Comparison of ENCODE assay signal across 8 cellular contexts in genomic region chr3:183285828-183286457, GRCh38. TPM values are rescaled to one million over a fixed set of nuclear protein-coding genes. Genes with fewer than 3 reads are reported as not detected.
DNase-seq lines count a peak whose midpoint lies in the region; ATAC-seq and FAIRE-seq lines count a peak whose summit lies in the region.

No MANE protein-coding gene starts in this region.

- no peaks in the 10 kb centered on the region for H3K36me3 ChIP-seq in SJCRH30

- H3K4me1 ChIP-seq in SJCRH30: peaks cover 28% of the 10 kb centered on the region

- H3K36me3 Mint-ChIP-seq in activated naive CD4-positive, alpha-beta T cell treated with anti-CD3 and anti-CD28 coated beads for 36 hours (ENCODE audit: low read depth): peaks cover 3% of the 10 kb centered on the region

- peak overlapping the region; percentile 73 for H3K27ac ChIP-seq in SJCRH30

- H3K27me3 Mint-ChIP-seq in activated naive CD4-positive, alpha-beta T cell treated with anti-CD3 and anti-CD28 coated beads for 36 hours (ENCODE audit: low read depth): no peaks in the 10 kb centered on the region

- peaks cover 40% of the 10 kb centered on the region for H3K4me1 Mint-ChIP-seq in activated naive CD4-positive, alpha-beta T cell treated with anti-CD3 and anti-CD28 coated beads for 36 hours (ENCODE audit: low read depth)

- DNase-seq in D341Med (ENCODE audit: low spot score): peak; percentile 37
- DNase-seq in HTR-8/SVneo (ENCODE audit: insufficient read length, low spot score): peak; percentile 97
- peak; percentile 90 to 93 for DNase-seq in SJCRH30
- peak; percentile 98 for DNase-seq in activated naive CD4-positive, alpha-beta T cell treated with anti-CD3 and anti-CD28 coated beads for 36 hours
- DNase-seq in glomerular endothelial cell (ENCODE audit: extremely low read depth, low read depth, low spot score): peak; percentile 93
- peak; percentile 46 for DNase-seq in putamen (ENCODE audit: low spot score)
- DNase-seq in urothelium cell line (ENCODE audit: low spot score): peak; percentile 95

- FAIRE-seq in HTR-8/SVneo (lab: Jason Lieb, UNC) (peak; percentile 89), urothelium cell line (lab: Jason Lieb, UNC) (no peak)

- H3K4me3 ChIP-seq in SJCRH30: peak overlapping the region; percentile 23

- H3K4me3 Mint-ChIP-seq in activated naive CD4-positive, alpha-beta T cell treated with anti-CD3 and anti-CD28 coated beads for 36 hours: peak overlapping the region; percentile 67

- ATAC-seq in GM21390 (IDR thresholded peaks at IDR 0.05; ENCODE audit: unreplicated experiment): peak; percentile 97

- H3K9me3 ChIP-seq in SJCRH30 (replicated peaks): no peaks in the 10 kb centered on the region

- CTCF ChIA-PET in activated naive CD4-positive, alpha-beta T cell treated with anti-CD3 and anti-CD28 coated beads for 36 hours (lab: Charles Lee): interaction anchor here (0.6 to 2.4 kb wide), 16 partner anchors 11 to 103 kb away, joined by 3 to 10 read pairs (median 4); no protein-coding TSS in a partner anchor

- peak overlapping the region; percentile 97 for H3K27ac Mint-ChIP-seq in activated naive CD4-positive, alpha-beta T cell treated with anti-CD3 and anti-CD28 coated beads for 36 hours

- intact Hi-C loops in activated naive CD4-positive, alpha-beta T cell treated with anti-CD3 and anti-CD28 coated beads for 36 hours (cut with micrococcal nuclease): loop anchor here (1.0 to 2.0 kb wide), 18 partner anchors 20 to 497 kb away; partner anchors contain the start of genes B3GNT5, KLHL6 and MCCC1

- H3K9me3 Mint-ChIP-seq in activated naive CD4-positive, alpha-beta T cell treated with anti-CD3 and anti-CD28 coated beads for 36 hours: no peaks in the 10 kb centered on the region

- no peaks in the 10 kb centered on the region for H3K27me3 ChIP-seq in SJCRH30

RNA-seq across cellular contexts. Expression of gene B3GNT5, which starts 32.9 kb away (rescaled TPM):
- 16.5 and 19.7 TPM in 2 replicates for total RNA-seq in SJCRH30 (2014; rRNA removed; shearing (Covaris generic))
- 10 to 100 TPM; 15.0 to 18.8 TPM for total RNA-seq in activated naive CD4-positive, alpha-beta T cell treated with anti-CD3 and anti-CD28 coated beads for 36 hours
- 50.9 and 51.6 TPM in 2 replicates for total RNA-seq in glomerular endothelial cell

Comparison
In these comparisons a context has a peak if more than half of its experiments do, and no peak if none do; other contexts are left out.
1. Peak in every context shown above with its lines: DNase-seq, ATAC-seq, H3K4me3 ChIP-seq and H3K27ac ChIP-seq.
2. DNase-seq: peak in every context shown above with its lines; median percentile 98 in activated naive CD4-positive, alpha-beta T cell treated with anti-CD3 and anti-CD28 coated beads for 36 hours; 97 in HTR-8/SVneo; 95 in urothelium cell line; 93 in glomerular endothelial cell; 92 in SJCRH30; 46 in putamen; 37 in D341Med.